Comparison of ENCODE assay signal across 8 cellular contexts in genomic region chr15:83206387-83206970, GRCh38. TPM values are rescaled to one million over a fixed set of nuclear protein-coding genes. Genes with fewer than 3 reads are reported as not detected.
DNase-seq lines count a peak whose midpoint lies in the region; ATAC-seq, FAIRE-seq and TF ChIP-seq lines count a peak whose summit lies in the region.

No MANE protein-coding gene starts in this region.

- no peaks in the 10 kb centered on the region for H3K9me3 ChIP-seq in kidney (ENCODE audit: control insufficient read depth in 1 of 2, low read length in 2 of 2)

- peaks cover 0 to 5% of the 10 kb centered on the region in 2 donors for H3K4me1 ChIP-seq in kidney (ENCODE audit: control insufficient read depth in 1 of 2, insufficient read depth in 1 of 2, low read depth in 1 of 2, low read length in 2 of 2)

- ATAC-seq in HG02981 (IDR thresholded peaks at IDR 0.05; ENCODE audit: unreplicated experiment): no peak
- no peak for ATAC-seq in HG02885 (IDR thresholded peaks at IDR 0.05; ENCODE audit: poor library complexity, unreplicated experiment)

- DNase-seq in EH (ENCODE audit: low read depth) (peak; percentile 25), M059J (ENCODE audit: low read depth) (peak; percentile 40), T47D (ENCODE audit: low read depth in 1 of 2, low spot score in 1 of 2) (peak; percentile 9 to 10), kidney (no peak), substantia nigra (lab: John Stamatoyannopoulos, UW) (peak in 5 of 49 donors; percentile 12 to 31 (median 24))
- DNase-seq in stimulated activated CD4-positive, alpha-beta T cell treated with anti-CD3 and anti-CD28 coated beads, Interleukin-12 subunit alpha, Interleukin-12 subunit beta, amount 100 ng/mL, for 4 hours: no peak

- H3K27ac ChIP-seq in kidney (ENCODE audit: low read depth in 2 of 2, low read length in 2 of 2) (peak overlapping the region; percentile 77 to 88), substantia nigra (ENCODE audit: low read depth, low read length, poor library complexity, severe bottlenecking) (peak overlapping the region; percentile 57)

- H3K4me3 ChIP-seq in kidney (ENCODE audit: low read length in 2 of 2): peak overlapping the region; percentile 68 to 79

- no peak for FAIRE-seq in kidney (lab: Jason Lieb, UNC)

- in situ Hi-C loops in T47D (cut with HindIII; ENCODE audit: low pct_unique_long_range_greater_than_20kb, low sequenced_read_pairs): no loop called here

- peak overlapping the region; percentile 61 to 74 for H3K9ac ChIP-seq in kidney (ENCODE audit: low read length in 2 of 2)

- intact Hi-C loops in kidney (cut with DNase I): no loop called here

- no peaks in the 10 kb centered on the region for H3K36me3 ChIP-seq in kidney (ENCODE audit: control insufficient read depth in 1 of 2, insufficient read depth in 2 of 2, low read length in 2 of 2)

- TF ChIP-seq CTCF in kidney (IDR thresholded peaks at IDR 0.05; ENCODE audit: borderline replicate concordance, extremely low read depth, insufficient read depth): no peak

RNA-seq across cellular contexts. Expression of gene HDGFL3, which starts 1.1 kb away (rescaled TPM):
- 33.1 and 37.8 TPM in 2 replicates for total RNA-seq in M059J (2014; rRNA removed; shearing (Covaris generic))
- 40.1 TPM for total RNA-seq in kidney
- 13.9 TPM for polyA plus RNA-seq in kidney (ENCODE audit: insufficient read depth, low read depth, low replicate concordance)

Comparison
In these comparisons a context has a peak if more than half of its experiments do, and no peak if none do; other contexts are left out.
1. DNase-seq: peak in EH (single experiment), M059J (single experiment) and T47D (2 of 2); none in kidney (single experiment) and stimulated activated CD4-positive, alpha-beta T cell treated with anti-CD3 and anti-CD28 coated beads, Interleukin-12 subunit alpha, Interleukin-12 subunit beta, amount 100 ng/mL, for 4 hours (single experiment).